In genomic region chr19:47610546-47610894, GRCh38 we compare ENCODE assay signal across 8 cellular contexts. TPM values are rescaled to one million over a fixed set of nuclear protein-coding genes. Genes with fewer than 3 reads are reported as not detected.
DNase-seq lines count a peak whose midpoint lies in the region; ATAC-seq, FAIRE-seq and TF ChIP-seq lines count a peak whose summit lies in the region.

No MANE protein-coding gene starts in this region.

- peaks cover 32% of the 10 kb centered on the region for H3K36me3 Mint-ChIP-seq in activated CD4-positive, alpha-beta T cell treated with anti-CD3 and anti-CD28 coated beads, Interleukin-2, amount 10 ng/mL, durations not matched to agents 7 days and 5 days (ENCODE audit: low read depth)
- peaks cover 2% of the 10 kb centered on the region for H3K36me3 Mint-ChIP-seq in astrocyte (ENCODE audit: low read depth, unreplicated experiment)

- POLR2A ChIA-PET in activated CD4-positive, alpha-beta T cell treated with anti-CD3 and anti-CD28 coated beads, Interleukin-2, amount 10 ng/mL, durations not matched to agents 7 days and 5 days (lab: Charles Lee): no interaction called here
- POLR2A ChIA-PET in HepG2 (lab: Yijun Ruan, JAX): interaction anchor here (0.5 to 2.1 kb wide), 5 partner anchors 10 to 320 kb away, joined by 3 to 25 read pairs (median 8); no protein-coding TSS in a partner anchor

- peaks cover 24% of the 10 kb centered on the region for H3K4me1 ChIP-seq in astrocyte (ENCODE audit: insufficient read depth, low read length)
- peaks cover 19% of the 10 kb centered on the region for H3K4me1 ChIP-seq in HepG2 (ENCODE audit: insufficient read depth, low read length)
- peaks cover 28 to 45% of the 10 kb centered on the region in 2 donors for H3K4me1 ChIP-seq in thoracic aorta (ENCODE audit: control insufficient read depth in 1 of 2, low read depth in 2 of 2)

- TF ChIP-seq RAD21 in HepG2 (CRISPR knock-in tag; IDR thresholded peaks at IDR 0.05): no peak

- FAIRE-seq in astrocyte (lab: Jason Lieb, UNC) (no peak), HepG2 (lab: Jason Lieb, UNC) (no peak)

- H3K27ac Mint-ChIP-seq in activated CD4-positive, alpha-beta T cell treated with anti-CD3 and anti-CD28 coated beads, Interleukin-2, amount 10 ng/mL, durations not matched to agents 7 days and 5 days: peak overlapping the region; percentile 87
- peak overlapping the region; percentile 67 for H3K27ac Mint-ChIP-seq in astrocyte (ENCODE audit: unreplicated experiment)

- peak overlapping the region; percentile 73 for H3K4me3 Mint-ChIP-seq in activated CD4-positive, alpha-beta T cell treated with anti-CD3 and anti-CD28 coated beads, Interleukin-2, amount 10 ng/mL, durations not matched to agents 7 days and 5 days
- peak overlapping the region; percentile 83 for H3K4me3 Mint-ChIP-seq in astrocyte (ENCODE audit: unreplicated experiment)

- peak; percentile 9 for DNase-seq in activated CD4-positive, alpha-beta T cell treated with anti-CD3 and anti-CD28 coated beads, Interleukin-2, amount 10 ng/mL, durations not matched to agents 7 days and 5 days
- no peak for DNase-seq in activated CD4-positive, alpha-beta T cell treated with anti-CD3 and anti-CD28 coated beads, Interleukin-2, amount 50 U/mL, for 48 hours
- DNase-seq in astrocyte (ENCODE audit: low read depth) (no peak), HepG2 (ENCODE audit: low spot score) (no peak), thoracic aorta (ENCODE audit: low spot score) (no peak), Kasumi-1 (lab: John Stamatoyannopoulos, UW) (no peak), hippocampal formation (lab: John Stamatoyannopoulos, UW) (no peak)

- peaks cover 2% of the 10 kb centered on the region for H3K9me3 Mint-ChIP-seq in activated CD4-positive, alpha-beta T cell treated with anti-CD3 and anti-CD28 coated beads, Interleukin-2, amount 10 ng/mL, durations not matched to agents 7 days and 5 days
- no peaks in the 10 kb centered on the region for H3K9me3 Mint-ChIP-seq in astrocyte (ENCODE audit: unreplicated experiment)

- no peak for ATAC-seq in HepG2
- ATAC-seq in thoracic aorta (ENCODE audit: insufficient number of reproducible peaks, low FRiP score, low read depth): no peak
- no peak for ATAC-seq in GM18502 (IDR thresholded peaks at IDR 0.05; ENCODE audit: poor library complexity, unreplicated experiment)

- in situ Hi-C loops in HepG2 (cut with HindIII; ENCODE audit: extremely low pct_ligation_motif_present, low pct_unique_long_range_greater_than_20kb): no loop called here

- peaks cover 32% of the 10 kb centered on the region for H3K4me1 Mint-ChIP-seq in activated CD4-positive, alpha-beta T cell treated with anti-CD3 and anti-CD28 coated beads, Interleukin-2, amount 10 ng/mL, durations not matched to agents 7 days and 5 days
- peaks cover 27% of the 10 kb centered on the region for H3K4me1 Mint-ChIP-seq in astrocyte (ENCODE audit: low read depth, unreplicated experiment)

- H3K79me2 ChIP-seq in astrocyte (ENCODE audit: insufficient read depth, low read length): peaks cover 71% of the 10 kb centered on the region
- H3K79me2 ChIP-seq in HepG2 (ENCODE audit: insufficient read depth, low read length): peaks cover 46% of the 10 kb centered on the region

- intact Hi-C loops in HepG2 (cut with micrococcal nuclease; ENCODE audit: unreplicated experiment): no loop called here

- 7% methylated on average over 2 of the region's 2 CpGs for WGBS in HepG2 (ENCODE audit: low lambda C conversion rate)

- H3K9me3 ChIP-seq in astrocyte (ENCODE audit: insufficient read depth, low read depth, low read length): no peaks in the 10 kb centered on the region
- H3K9me3 ChIP-seq in HepG2 (ENCODE audit: low read length): no peaks in the 10 kb centered on the region
- H3K9me3 ChIP-seq in thoracic aorta: no peaks in the 10 kb centered on the region

- H3K9ac ChIP-seq in astrocyte (ENCODE audit: low read length): peak overlapping the region; percentile 89
- H3K9ac ChIP-seq in HepG2 (ENCODE audit: insufficient read depth, low read depth, low read length): peak overlapping the region; percentile 75

- no peak for TF ChIP-seq EP300 in HepG2 (IDR thresholded peaks at IDR 0.05; ENCODE audit: low read depth in 2 of 2, low read length in 2 of 2)
- no peak for TF ChIP-seq EP300 in HepG2 (CRISPR knock-in tag; IDR thresholded peaks at IDR 0.05; ENCODE audit: borderline replicate concordance)

- no peak for TF ChIP-seq CTCF in astrocyte (IDR thresholded peaks at IDR 0.05; ENCODE audit: insufficient read depth, low read depth, low read length)
- TF ChIP-seq CTCF in HepG2 (CRISPR knock-in tag; IDR thresholded peaks at IDR 0.05): no peak
- no peak for TF ChIP-seq CTCF in thoracic aorta (IDR thresholded peaks at IDR 0.05)

- peak overlapping the region; percentile 65 for H3K27ac ChIP-seq in astrocyte (ENCODE audit: low read depth, low read length)
- H3K27ac ChIP-seq in HepG2 (ENCODE audit: extremely low read length, insufficient read depth, low read length): peak overlapping the region; percentile 75
- peak overlapping the region in 1 of 2 donors; percentile 82 for H3K27ac ChIP-seq in thoracic aorta

- H3K27me3 Mint-ChIP-seq in activated CD4-positive, alpha-beta T cell treated with anti-CD3 and anti-CD28 coated beads, Interleukin-2, amount 10 ng/mL, durations not matched to agents 7 days and 5 days: no peaks in the 10 kb centered on the region
- H3K27me3 Mint-ChIP-seq in astrocyte (ENCODE audit: low read depth, unreplicated experiment): no peaks in the 10 kb centered on the region

- no peak for TF ChIP-seq POLR2A in HepG2 (IDR thresholded peaks at IDR 0.05; ENCODE audit: insufficient read depth in 1 of 2, low read depth in 2 of 2, low read length in 2 of 2)

- H3K27me3 ChIP-seq in astrocyte (ENCODE audit: insufficient read depth, low read length) (no peaks in the 10 kb centered on the region), HepG2 (ENCODE audit: control insufficient read depth in 1 of 2, insufficient read depth in 2 of 2, low read length in 2 of 2) (no peaks in the 10 kb centered on the region; a peak in 2 of 5 replicates), thoracic aorta (replicated peaks; ENCODE audit: insufficient read depth) (no peaks in the 10 kb centered on the region)

- H4K20me1 ChIP-seq in astrocyte (ENCODE audit: insufficient read depth, low read length): peaks cover 54% of the 10 kb centered on the region
- H4K20me1 ChIP-seq in HepG2 (ENCODE audit: insufficient read depth, low read length): peaks cover 9% of the 10 kb centered on the region; the same call in 1 of the 2 replicates

- H3K36me3 ChIP-seq in astrocyte (ENCODE audit: insufficient read depth, low read length): no peaks in the 10 kb centered on the region
- no peaks in the 10 kb centered on the region; a peak in 1 of 5 replicates for H3K36me3 ChIP-seq in HepG2 (replicated peaks in 1 of 2; ENCODE audit: control insufficient read depth in 1 of 2, insufficient read depth in 2 of 2, low read length in 2 of 2)
- no peaks in the 10 kb centered on the region for H3K36me3 ChIP-seq in thoracic aorta

- H3K4me3 ChIP-seq in astrocyte (ENCODE audit: insufficient read depth, low read depth, low read length): peak overlapping the region; percentile 70
- peak overlapping the region; percentile 75 to 91 (median 84) for H3K4me3 ChIP-seq in HepG2 (replicated peaks in 1 of 3; ENCODE audit: insufficient read depth in 1 of 3, low read depth in 2 of 3, low read length in 3 of 3)
- peak overlapping the region; percentile 93 for H3K4me3 ChIP-seq in thoracic aorta

- H2AFZ ChIP-seq in astrocyte (ENCODE audit: low read depth, low read length) (no peak overlapping the region), HepG2 (ENCODE audit: low read length) (no peak overlapping the region)

- peak overlapping the region; percentile 92 for H3K4me2 ChIP-seq in astrocyte (ENCODE audit: low read length)
- H3K4me2 ChIP-seq in HepG2 (ENCODE audit: low read depth, low read length): peak overlapping the region; percentile 68

- no TSS peak for BruUV-seq in HepG2 (replicated peaks; lab: Mats Ljungman, UMichigan)

- CTCF ChIA-PET in activated CD4-positive, alpha-beta T cell treated with anti-CD3 and anti-CD28 coated beads, Interleukin-2, amount 10 ng/mL, durations not matched to agents 7 days and 5 days (lab: Charles Lee): interaction anchor here (1.1 to 2.2 kb wide), 7 partner anchors 11 to 174 kb away, joined by 3 to 11 read pairs (median 3); partner anchors contain the start of gene KPTN
- CTCF ChIA-PET in HepG2 (lab: Yijun Ruan, JAX; ENCODE audit: low intra/inter-chr PET ratio, low total read pairs): no interaction called here

RNA-seq across cellular contexts. Expression of gene BICRA, which starts 1.6 kb away (rescaled TPM):
- 10 to 100 TPM; 23.3 to 25.5 TPM for total RNA-seq in activated CD4-positive, alpha-beta T cell treated with anti-CD3 and anti-CD28 coated beads, Interleukin-2, amount 10 ng/mL, durations not matched to agents 7 days and 5 days
- total RNA-seq in astrocyte: 16.5 and 20.7 TPM in 2 replicates
- total RNA-seq in HepG2 (2016; rRNA removed; fragmentation: Illumina TruSeq; extraction: Trizol): 0.71 and 1.6 TPM in 2 replicates
- 0.53 and 1.5 TPM in 2 replicates for total RNA-seq in HepG2 (2016; cell fraction: cytosol; rRNA removed; fragmentation: Illumina TruSeq; extraction: Trizol; ENCODE audit: low read depth)
- total RNA-seq in HepG2 (2016; cell fraction: insoluble cytoplasmic fraction; rRNA removed; fragmentation: Illumina TruSeq; extraction: Trizol): 0.74 and 2.4 TPM in 2 replicates
- total RNA-seq in HepG2 (2016; cell fraction: membrane; rRNA removed; fragmentation: Illumina TruSeq; extraction: Trizol): 1.6 and 3.0 TPM in 2 replicates
- 1.6 and 2.1 TPM in 2 replicates for total RNA-seq in HepG2 (2016; cell fraction: nucleus; rRNA removed; fragmentation: Illumina TruSeq; extraction: Trizol)
- 0.55 and 0.56 TPM in 2 replicates for polyA plus RNA-seq in HepG2 (2011; rRNA removed)
- 0.27 and 0.38 TPM in 2 replicates for polyA plus RNA-seq in HepG2 (2011; cell fraction: cytosol; rRNA removed)
- 3.6 and 3.7 TPM in 2 replicates for polyA plus RNA-seq in HepG2 (2011; cell fraction: nucleus; rRNA removed)
- 2.4 and 4.0 TPM in 2 replicates for polyA plus RNA-seq in HepG2 (2012)
- polyA plus RNA-seq in HepG2 (2016; cell fraction: cytosol; fragmentation: Illumina TruSeq; extraction: Trizol; ENCODE audit: low read depth): 0.26 and 0.28 TPM in 2 replicates
- 2.0 and 2.8 TPM in 2 replicates for polyA plus RNA-seq in HepG2 (2016; cell fraction: insoluble cytoplasmic fraction; fragmentation: Illumina TruSeq; extraction: Trizol; ENCODE audit: low read depth)
- polyA plus RNA-seq in HepG2 (2016; cell fraction: membrane; fragmentation: Illumina TruSeq; extraction: Trizol; ENCODE audit: low read depth): 0.53 and 0.64 TPM in 2 replicates
- 10.6 and 11.0 TPM in 2 replicates for polyA plus RNA-seq in HepG2 (2016; cell fraction: nucleus; fragmentation: Illumina TruSeq; extraction: Trizol; ENCODE audit: insufficient read depth, low read depth)
- polyA minus RNA-seq in HepG2 (2011; rRNA and poly(A)+ RNA removed; ENCODE audit: low replicate concordance): 3.3 and 3.8 TPM in 2 replicates
- polyA minus RNA-seq in HepG2 (2011; cell fraction: cytosol; rRNA and poly(A)+ RNA removed): 1.1 and 1.7 TPM in 2 replicates
- 4.5 and 4.6 TPM in 2 replicates for polyA minus RNA-seq in HepG2 (2011; cell fraction: nucleus; rRNA and poly(A)+ RNA removed)
- total RNA-seq in thoracic aorta: 10 to 100 TPM; 10.8 to 18.4 TPM

RNA-seq across cellular contexts. Expression of gene ZNF541, which starts 37.6 kb away (rescaled TPM):
- under 1 TPM; 0.35 to 0.40 TPM for total RNA-seq in activated CD4-positive, alpha-beta T cell treated with anti-CD3 and anti-CD28 coated beads, Interleukin-2, amount 10 ng/mL, durations not matched to agents 7 days and 5 days
- total RNA-seq in astrocyte: not detected in 2 replicates
- total RNA-seq in HepG2 (2016; rRNA removed; fragmentation: Illumina TruSeq; extraction: Trizol): 0.04 TPM in 1 of 2 replicates, not detected in the other
- not detected in 2 replicates for total RNA-seq in HepG2 (2016; cell fraction: cytosol; rRNA removed; fragmentation: Illumina TruSeq; extraction: Trizol; ENCODE audit: low read depth)
- total RNA-seq in HepG2 (2016; cell fraction: insoluble cytoplasmic fraction; rRNA removed; fragmentation: Illumina TruSeq; extraction: Trizol): not detected in 2 replicates
- 0.09 TPM in 1 of 2 replicates, not detected in the other for total RNA-seq in HepG2 (2016; cell fraction: membrane; rRNA removed; fragmentation: Illumina TruSeq; extraction: Trizol)
- total RNA-seq in HepG2 (2016; cell fraction: nucleus; rRNA removed; fragmentation: Illumina TruSeq; extraction: Trizol): not detected in 2 replicates
- polyA plus RNA-seq in HepG2 (2011; rRNA removed): 0.03 and 0.08 TPM in 2 replicates
- 0.07 and 0.08 TPM in 2 replicates for polyA plus RNA-seq in HepG2 (2011; cell fraction: cytosol; rRNA removed)
- not detected in 2 replicates for polyA plus RNA-seq in HepG2 (2011; cell fraction: nucleus; rRNA removed)
- 0.17 TPM in 1 of 2 replicates, not detected in the other for polyA plus RNA-seq in HepG2 (2012)
- polyA plus RNA-seq in HepG2 (2016; cell fraction: cytosol; fragmentation: Illumina TruSeq; extraction: Trizol; ENCODE audit: low read depth): 0.05 TPM in 1 of 2 replicates, not detected in the other
- polyA plus RNA-seq in HepG2 (2016; cell fraction: insoluble cytoplasmic fraction; fragmentation: Illumina TruSeq; extraction: Trizol; ENCODE audit: low read depth): not detected in 2 replicates
- polyA plus RNA-seq in HepG2 (2016; cell fraction: membrane; fragmentation: Illumina TruSeq; extraction: Trizol; ENCODE audit: low read depth): not detected in 2 replicates
- not detected in 2 replicates for polyA plus RNA-seq in HepG2 (2016; cell fraction: nucleus; fragmentation: Illumina TruSeq; extraction: Trizol; ENCODE audit: insufficient read depth, low read depth)
- polyA minus RNA-seq in HepG2 (2011; rRNA and poly(A)+ RNA removed; ENCODE audit: low replicate concordance): not detected in 2 replicates
- polyA minus RNA-seq in HepG2 (2011; cell fraction: cytosol; rRNA and poly(A)+ RNA removed): not detected in 2 replicates
- polyA minus RNA-seq in HepG2 (2011; cell fraction: nucleus; rRNA and poly(A)+ RNA removed): not detected in 2 replicates
- total RNA-seq in thoracic aorta: not detected
